ENCODE assay signal across 8 cellular contexts in the genomic region with DNA sequence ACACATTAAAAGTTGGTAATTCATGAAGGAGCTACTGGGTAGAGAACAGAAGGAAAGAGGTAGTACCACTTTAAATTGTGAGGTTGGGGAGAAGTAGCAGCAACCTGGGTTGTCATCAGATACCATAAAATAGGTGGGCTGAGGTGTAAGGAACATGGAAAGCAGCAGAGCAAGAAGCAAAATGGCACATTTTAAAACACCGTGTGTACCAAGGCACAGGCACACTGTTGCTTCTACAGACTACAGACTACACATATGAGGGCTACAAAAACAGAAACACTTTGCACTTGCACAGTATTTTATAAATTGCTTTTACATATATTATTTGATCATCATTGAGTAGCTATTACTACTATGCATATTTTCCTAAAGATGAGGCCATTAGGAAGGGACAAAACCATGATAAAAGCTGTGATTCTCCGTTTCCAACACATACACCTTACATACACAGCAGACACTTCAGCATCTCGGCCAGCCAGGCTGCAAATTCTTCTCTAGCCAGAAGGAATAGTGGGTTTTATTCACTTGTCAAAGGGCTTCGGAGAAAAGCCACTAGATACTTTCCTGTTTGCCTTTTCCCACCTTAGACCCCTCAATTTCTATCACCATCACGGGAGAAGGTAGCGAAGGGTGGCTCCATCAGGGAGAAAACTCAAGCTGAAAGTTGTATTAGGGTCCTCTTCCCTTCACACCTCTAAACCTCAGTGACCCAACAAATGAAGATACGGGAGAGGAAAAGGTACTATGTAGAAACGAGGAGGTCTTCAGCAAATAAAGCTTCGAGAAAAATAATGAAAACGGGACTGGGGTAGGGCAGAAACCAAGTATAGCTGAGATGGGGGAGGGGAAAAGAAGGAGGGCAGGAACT. TPM values are rescaled to one million over a fixed set of nuclear protein-coding genes. Genes with fewer than 3 reads are reported as not detected.
DNase-seq lines count a peak whose midpoint lies in the region; ATAC-seq and TF ChIP-seq lines count a peak whose summit lies in the region.

No MANE protein-coding gene starts in this region.

- no peak overlapping the region for H3K18ac ChIP-seq in neuronal stem cell (ENCODE audit: low read length)

- H4K91ac ChIP-seq in neuronal stem cell (ENCODE audit: low read depth, low read length, poor library complexity), result no peak overlapping the region

- peak overlapping the region; percentile 99 for H3K4me3 Mint-ChIP-seq in effector memory CD8-positive, alpha-beta T cell

- peaks cover 47 to 69% of the 10 kb centered on the region in 2 donors for H3K4me1 Mint-ChIP-seq in effector memory CD8-positive, alpha-beta T cell (ENCODE audit: low read depth in 2 of 2)

- no peak overlapping the region for H2BK12ac ChIP-seq in neuronal stem cell (ENCODE audit: low read length)

- no peak overlapping the region for H4K8ac ChIP-seq in neuronal stem cell (ENCODE audit: low read depth, low read length)

- H3K27ac ChIP-seq in GM23248 (peak overlapping the region; percentile 94), PC-3 (ENCODE audit: low read length) (peak overlapping the region; percentile 85), neuronal stem cell (replicated peaks; ENCODE audit: low read length) (peak overlapping the region; percentile 99)

- CTCF ChIA-PET in PC-3 (lab: Charles Lee), result interaction anchor here (0.5 to 1.2 kb wide), 5 partner anchors 13 to 108 kb away, joined by 3 to 7 read pairs (median 4); partner anchors contain the start of genes ORMDL2, RAB5B and SARNP

- H3K9me2 ChIP-seq in GM23248 (ENCODE audit: insufficient read depth), result no peaks in the 10 kb centered on the region
- H3K9me2 ChIP-seq in PC-3 (replicated peaks; ENCODE audit: low read length), result no peaks in the 10 kb centered on the region

- peaks cover 2% of the 10 kb centered on the region for H3K79me1 ChIP-seq in neuronal stem cell (ENCODE audit: low read depth, low read length)

- intact Hi-C loops in PC-3 (cut with micrococcal nuclease), result no loop called here

- peaks cover 45% of the 10 kb centered on the region for H3K36me3 Mint-ChIP-seq in effector memory CD8-positive, alpha-beta T cell (ENCODE audit: insufficient read depth)

- no peak overlapping the region for H2BK5ac ChIP-seq in neuronal stem cell (ENCODE audit: low read length)

- H3K4me2 ChIP-seq in GM23248 (ENCODE audit: unreplicated experiment), result peak overlapping the region; percentile 94
- peak overlapping the region; percentile 91 for H3K4me2 ChIP-seq in PC-3 (ENCODE audit: low read length)
- H3K4me2 ChIP-seq in neuronal stem cell (ENCODE audit: insufficient read depth, low read length, poor library complexity, severe bottlenecking), result peak overlapping the region; percentile 85

- H3K9me3 Mint-ChIP-seq in effector memory CD8-positive, alpha-beta T cell, result no peaks in the 10 kb centered on the region

- no peak overlapping the region for H3K14ac ChIP-seq in neuronal stem cell (ENCODE audit: low read length)

- no peaks in the 10 kb centered on the region for H3K27me3 Mint-ChIP-seq in effector memory CD8-positive, alpha-beta T cell

- H3K36me3 ChIP-seq in GM23248 (ENCODE audit: low read depth), result no peaks in the 10 kb centered on the region
- H3K36me3 ChIP-seq in PC-3 (ENCODE audit: low read depth, low read length), result no peaks in the 10 kb centered on the region
- H3K36me3 ChIP-seq in neuronal stem cell (replicated peaks in 1 of 2; ENCODE audit: control insufficient read depth in 2 of 2, insufficient read depth in 2 of 2, low read length in 2 of 2), result peaks cover 9 to 49% of the 10 kb centered on the region in 2 donors

- no peak overlapping the region for H2BK15ac ChIP-seq in neuronal stem cell (ENCODE audit: low read length)

- peak overlapping the region; percentile 97 to 98 for H3K27ac Mint-ChIP-seq in effector memory CD8-positive, alpha-beta T cell

- no peak overlapping the region for H3K23ac ChIP-seq in neuronal stem cell (ENCODE audit: low read depth, low read length, poor library complexity)

- peak overlapping the region; percentile 98 for H3K4me3 ChIP-seq in GM23248
- H3K4me3 ChIP-seq in PC-3 (ENCODE audit: low read length), result peak overlapping the region; percentile 90
- H3K4me3 ChIP-seq in neuronal stem cell (ENCODE audit: low read length in 2 of 2), result peak overlapping the region; percentile 89 to 94

- H3K79me2 ChIP-seq in GM23248 (ENCODE audit: insufficient read depth) (peaks cover 79% of the 10 kb centered on the region), PC-3 (ENCODE audit: low read length) (peaks cover 51% of the 10 kb centered on the region)

- in situ Hi-C loops in GM23248 (cut with MboI), result loop anchor here (5.0 kb wide), 1 partner anchor 84 kb away; the partner anchor contains the start of gene MMP19

- POLR2A ChIA-PET in PC-3 (lab: Charles Lee; ENCODE audit: unreplicated experiment), result interaction anchor here (0.6 to 0.9 kb wide), 3 partner anchors 43 to 196 kb away, joined by 3 to 5 read pairs (median 3); no protein-coding TSS in a partner anchor

- H3K27me3 ChIP-seq in GM23248 (replicated peaks; ENCODE audit: insufficient read depth), result no peaks in the 10 kb centered on the region
- no peaks in the 10 kb centered on the region for H3K27me3 ChIP-seq in PC-3 (ENCODE audit: low read length)
- peaks cover 0 to 1% (median 0%) of the 10 kb centered on the region in 3 experiments for H3K27me3 ChIP-seq in neuronal stem cell (ENCODE audit: control insufficient read depth in 3 of 3, insufficient read depth in 3 of 3, low read depth in 1 of 3, low read length in 3 of 3)

- H2BK120ac ChIP-seq in neuronal stem cell (ENCODE audit: low read depth, low read length), result no peak overlapping the region

- DNase-seq in GM23248, result peak; percentile 41
- DNase-seq in PC-3, result no peak
- no peak for DNase-seq in effector memory CD8-positive, alpha-beta T cell
- no peak for DNase-seq in neuronal stem cell (ENCODE audit: low spot score)
- DNase-seq in cerebellar cortex (ENCODE audit: low spot score), result no peak
- DNase-seq in OCI-M2 (lab: John Stamatoyannopoulos, UW; ENCODE audit: unreplicated experiment), result no peak

- no peak overlapping the region for H3K4ac ChIP-seq in neuronal stem cell (ENCODE audit: low read length)

- H4K20me1 ChIP-seq in GM23248 (ENCODE audit: insufficient read depth), result no peaks in the 10 kb centered on the region
- no peaks in the 10 kb centered on the region for H4K20me1 ChIP-seq in PC-3 (ENCODE audit: low read length)

- H2AK5ac ChIP-seq in neuronal stem cell (ENCODE audit: low read depth, low read length), result no peak overlapping the region

- TF ChIP-seq CTCF in PC-3 (conservative IDR thresholded peaks at IDR 0.05; ENCODE audit: low read depth, low read length), result no peak

- H2AFZ ChIP-seq in GM23248 (peak overlapping the region; percentile 92), PC-3 (ENCODE audit: low read length) (peak overlapping the region; percentile 86; the same call in 1 of the 2 replicates), neuronal stem cell (ENCODE audit: low read length) (peak overlapping the region; percentile 86)

- WGBS in GM23248 (ENCODE audit: low coverage in 1 of 2, low lambda C conversion rate in 2 of 2, missing lambda C conversion rate in 2 of 2), 2 experiments, result 6 to 9% methylated on average over 10 of the region's 10 CpGs
- WGBS in neuronal stem cell (ENCODE audit: extremely low coverage in 2 of 2, insufficient read length in 2 of 2, insufficient replicate concordance in 1 of 2), 2 donors, result no CpG with 5 or more reads among the region's 10 CpGs

- no peaks in the 10 kb centered on the region for H3K9me3 ChIP-seq in GM23248 (ENCODE audit: low read depth)
- no peaks in the 10 kb centered on the region for H3K9me3 ChIP-seq in PC-3 (ENCODE audit: low read length)
- no peaks in the 10 kb centered on the region for H3K9me3 ChIP-seq in neuronal stem cell (replicated peaks in 1 of 2; ENCODE audit: control insufficient read depth in 2 of 2, insufficient read depth in 1 of 2, low read depth in 1 of 2, low read length in 2 of 2)

- BruUV-seq in PC-3 (replicated peaks; lab: Mats Ljungman, UMichigan), result TSS peak; percentile 46

- H3K4me1 ChIP-seq in GM23248 (ENCODE audit: insufficient read depth) (peaks cover 24% of the 10 kb centered on the region), PC-3 (ENCODE audit: insufficient read depth, low read length) (peaks cover 42% of the 10 kb centered on the region), neuronal stem cell (ENCODE audit: control insufficient read depth in 2 of 2, insufficient read depth in 1 of 2, low read depth in 1 of 2, low read length in 2 of 2) (peaks cover 9 to 15% of the 10 kb centered on the region in 2 donors)

- peak overlapping the region; percentile 96 for H3K9ac ChIP-seq in GM23248
- peak overlapping the region; percentile 82 for H3K9ac ChIP-seq in PC-3 (ENCODE audit: low read length)
- H3K9ac ChIP-seq in neuronal stem cell (ENCODE audit: low read depth, low read length, poor library complexity), result no peak overlapping the region

- ATAC-seq in PC-3 (peak; percentile 2; the same call in 1 of the 2 replicates), HG03342 (IDR thresholded peaks at IDR 0.05; ENCODE audit: unreplicated experiment) (no peak), GM21717 (IDR thresholded peaks at IDR 0.05; ENCODE audit: unreplicated experiment) (no peak)
- no peak for ATAC-seq in effector memory CD8-positive, alpha-beta T cell (replicated peaks)

- peaks cover 34% of the 10 kb centered on the region for H3F3A ChIP-seq in GM23248 (ENCODE audit: insufficient read depth)
- H3F3A ChIP-seq in PC-3 (ENCODE audit: low read length, unreplicated experiment), result peaks cover 6% of the 10 kb centered on the region

RNA-seq across cellular contexts. Expression of gene PYM1, which starts 1.6 kb away (rescaled TPM):
- total RNA-seq in GM23248 (2014; rRNA removed; shearing (Covaris generic)), result 20.1 and 25.9 TPM in 2 replicates
- polyA plus RNA-seq in GM23248 (2016; fragmentation: Nextera tagmentation; extraction: Ambion mirVana), result 33.5 and 34.4 TPM in 2 replicates
- 39.0 and 42.9 TPM in 2 replicates for total RNA-seq in PC-3 (2014; rRNA removed)
- 50.0 TPM for polyA plus RNA-seq in neuronal stem cell (2013, experiment 1 of 2)
- polyA plus RNA-seq in neuronal stem cell (2013, experiment 2 of 2), result 49.6 TPM

RNA-seq across cellular contexts. Expression of gene DGKA, which starts 4.9 kb away (rescaled TPM):
- 66.6 and 67.7 TPM in 2 replicates for total RNA-seq in GM23248 (2014; rRNA removed; shearing (Covaris generic))
- polyA plus RNA-seq in GM23248 (2016; fragmentation: Nextera tagmentation; extraction: Ambion mirVana), result 109 and 116 TPM in 2 replicates
- 27.2 and 41.5 TPM in 2 replicates for total RNA-seq in PC-3 (2014; rRNA removed)
- polyA plus RNA-seq in neuronal stem cell (2013, experiment 1 of 2), result 11.5 TPM
- polyA plus RNA-seq in neuronal stem cell (2013, experiment 2 of 2), result 10.1 TPM

RNA-seq across cellular contexts. Expression of gene PMEL, which starts 39.7 kb away (rescaled TPM):
- total RNA-seq in GM23248 (2014; rRNA removed; shearing (Covaris generic)), result 0.13 and 2.3 TPM in 2 replicates
- 0.38 and 0.76 TPM in 2 replicates for polyA plus RNA-seq in GM23248 (2016; fragmentation: Nextera tagmentation; extraction: Ambion mirVana)
- total RNA-seq in PC-3 (2014; rRNA removed), result 0.35 and 2.0 TPM in 2 replicates
- 298 TPM for polyA plus RNA-seq in neuronal stem cell (2013, experiment 1 of 2)
- 291 TPM for polyA plus RNA-seq in neuronal stem cell (2013, experiment 2 of 2)

RNA-seq across cellular contexts. Expression of gene CDK2, which starts 40.5 kb away (rescaled TPM):
- total RNA-seq in GM23248 (2014; rRNA removed; shearing (Covaris generic)), result 20.8 and 34.9 TPM in 2 replicates
- polyA plus RNA-seq in GM23248 (2016; fragmentation: Nextera tagmentation; extraction: Ambion mirVana), result 16.2 and 16.6 TPM in 2 replicates
- total RNA-seq in PC-3 (2014; rRNA removed), result 63.0 and 68.2 TPM in 2 replicates
- 69.3 TPM for polyA plus RNA-seq in neuronal stem cell (2013, experiment 1 of 2)
- polyA plus RNA-seq in neuronal stem cell (2013, experiment 2 of 2), result 71.8 TPM

RNA-seq across cellular contexts. Expression of gene RAB5B, which starts 47.8 kb away (rescaled TPM):
- total RNA-seq in GM23248 (2014; rRNA removed; shearing (Covaris generic)), result 47.0 and 58.6 TPM in 2 replicates
- 65.8 and 66.6 TPM in 2 replicates for polyA plus RNA-seq in GM23248 (2016; fragmentation: Nextera tagmentation; extraction: Ambion mirVana)
- 48.8 and 50.6 TPM in 2 replicates for total RNA-seq in PC-3 (2014; rRNA removed)
- polyA plus RNA-seq in neuronal stem cell (2013, experiment 1 of 2), result 90.1 TPM
- 89.7 TPM for polyA plus RNA-seq in neuronal stem cell (2013, experiment 2 of 2)
